Comparison of ENCODE assay signal across 1 cellular context in the genomic region with DNA sequence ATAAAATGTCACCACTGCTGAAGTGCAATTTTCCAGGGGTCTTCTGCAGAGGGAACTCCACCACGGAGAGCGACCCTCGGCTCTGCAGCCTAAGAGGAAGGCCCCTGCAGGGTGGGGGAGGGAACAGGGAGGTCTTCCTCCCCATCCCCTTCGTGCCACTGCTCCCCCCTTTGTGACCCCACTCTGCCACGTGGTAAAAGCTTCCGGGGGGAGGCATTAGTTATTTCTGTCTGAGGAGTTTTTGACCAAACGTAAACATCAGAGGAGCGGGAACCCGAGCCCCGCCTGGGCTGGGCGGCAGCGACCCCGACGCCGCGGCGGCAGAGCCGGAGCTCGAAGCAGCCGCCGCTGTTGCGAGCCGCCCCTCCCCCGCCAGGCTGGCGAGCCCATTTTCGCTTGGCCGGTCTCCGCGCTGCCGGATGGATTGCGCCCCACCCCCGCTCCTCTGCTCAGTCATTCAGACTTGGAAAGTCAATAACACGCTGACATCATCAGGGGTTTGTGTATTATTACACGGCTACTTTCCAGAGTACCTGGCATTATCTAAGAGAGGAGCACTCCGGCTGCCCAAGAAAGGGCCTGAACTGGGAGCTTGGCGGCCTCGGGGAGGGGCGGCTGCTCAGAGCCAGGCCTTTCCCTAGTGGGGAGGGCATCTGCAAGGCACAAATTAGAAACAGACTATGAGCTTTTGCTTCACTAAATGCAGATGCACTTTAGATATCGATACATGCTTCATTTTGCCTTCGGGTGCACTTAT.
TF ChIP-seq lines count a peak whose summit lies in the region.

No MANE protein-coding gene starts in this region.

TF ChIP-seq in HepG2, 621 proteins besides CTCF, POLR2A, EP300 and RAD21 (continued from another document and continues in another):
- TF ChIP-seq, protein P1, sequence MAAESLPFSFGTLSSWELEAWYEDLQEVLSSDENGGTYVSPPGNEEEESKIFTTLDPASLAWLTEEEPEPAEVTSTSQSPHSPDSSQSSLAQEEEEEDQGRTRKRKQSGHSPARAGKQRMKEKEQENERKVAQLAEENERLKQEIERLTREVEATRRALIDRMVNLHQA (CRISPR knock-in tag; IDR thresholded peaks at IDR 0.05) = no peak
- TF ChIP-seq ZNF570 (CRISPR knock-in tag; IDR thresholded peaks at IDR 0.05; ENCODE audit: borderline replicate concordance) = no peak
- no peak for TF ChIP-seq ZSCAN20 (CRISPR knock-in tag; IDR thresholded peaks at IDR 0.05; ENCODE audit: borderline replicate concordance)
- TF ChIP-seq, protein P2, sequence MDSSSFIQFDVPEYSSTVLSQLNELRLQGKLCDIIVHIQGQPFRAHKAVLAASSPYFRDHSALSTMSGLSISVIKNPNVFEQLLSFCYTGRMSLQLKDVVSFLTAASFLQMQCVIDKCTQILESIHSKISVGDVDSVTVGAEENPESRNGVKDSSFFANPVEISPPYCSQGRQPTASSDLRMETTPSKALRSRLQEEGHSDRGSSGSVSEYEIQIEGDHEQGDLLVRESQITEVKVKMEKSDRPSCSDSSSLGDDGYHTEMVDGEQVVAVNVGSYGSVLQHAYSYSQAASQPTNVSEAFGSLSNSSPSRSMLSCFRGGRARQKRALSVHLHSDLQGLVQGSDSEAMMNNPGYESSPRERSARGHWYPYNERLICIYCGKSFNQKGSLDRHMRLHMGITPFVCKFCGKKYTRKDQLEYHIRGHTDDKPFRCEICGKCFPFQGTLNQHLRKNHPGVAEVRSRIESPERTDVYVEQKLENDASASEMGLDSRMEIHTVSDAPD (CRISPR knock-in tag; IDR thresholded peaks at IDR 0.05) = peak; percentile 79; the same call in 1 of the 2 replicates
- TF ChIP-seq SNRNP70 (IDR thresholded peaks at IDR 0.05; ENCODE audit: low read depth, low read length) = no peak
- no peak for TF ChIP-seq NR1H2 (CRISPR knock-in tag; IDR thresholded peaks at IDR 0.05; ENCODE audit: borderline replicate concordance, low read depth)
- peak; percentile 82; the same call in 1 of the 2 replicates for TF ChIP-seq ZFP36L1 (CRISPR knock-in tag; IDR thresholded peaks at IDR 0.05)
- peak; percentile 33; the same call in 1 of the 2 replicates for TF ChIP-seq ZBTB14 (CRISPR knock-in tag; IDR thresholded peaks at IDR 0.05)
- peak; percentile 92 for TF ChIP-seq ZNF724P (CRISPR knock-in tag; IDR thresholded peaks at IDR 0.05; ENCODE audit: borderline replicate concordance)
- peak; percentile 94 for TF ChIP-seq PHF5A (CRISPR knock-in tag; IDR thresholded peaks at IDR 0.05; ENCODE audit: low read depth, unreplicated experiment)
- 0 out of 2 replicates have a peak, but pooled peaks have one; percentile 12 for TF ChIP-seq NR2F6 (IDR thresholded peaks at IDR 0.05)
- TF ChIP-seq NR2F6 (CRISPR knock-in tag; IDR thresholded peaks at IDR 0.05) = peak; percentile 83
- peak; percentile 88 for TF ChIP-seq GABPB1 (CRISPR knock-in tag; IDR thresholded peaks at IDR 0.05)
- TF ChIP-seq ZBTB25 (CRISPR knock-in tag; IDR thresholded peaks at IDR 0.05) = peak; percentile 96
- TF ChIP-seq ZNF530 (CRISPR knock-in tag; IDR thresholded peaks at IDR 0.05; ENCODE audit: low read depth) = no peak
- TF ChIP-seq, protein P3, sequence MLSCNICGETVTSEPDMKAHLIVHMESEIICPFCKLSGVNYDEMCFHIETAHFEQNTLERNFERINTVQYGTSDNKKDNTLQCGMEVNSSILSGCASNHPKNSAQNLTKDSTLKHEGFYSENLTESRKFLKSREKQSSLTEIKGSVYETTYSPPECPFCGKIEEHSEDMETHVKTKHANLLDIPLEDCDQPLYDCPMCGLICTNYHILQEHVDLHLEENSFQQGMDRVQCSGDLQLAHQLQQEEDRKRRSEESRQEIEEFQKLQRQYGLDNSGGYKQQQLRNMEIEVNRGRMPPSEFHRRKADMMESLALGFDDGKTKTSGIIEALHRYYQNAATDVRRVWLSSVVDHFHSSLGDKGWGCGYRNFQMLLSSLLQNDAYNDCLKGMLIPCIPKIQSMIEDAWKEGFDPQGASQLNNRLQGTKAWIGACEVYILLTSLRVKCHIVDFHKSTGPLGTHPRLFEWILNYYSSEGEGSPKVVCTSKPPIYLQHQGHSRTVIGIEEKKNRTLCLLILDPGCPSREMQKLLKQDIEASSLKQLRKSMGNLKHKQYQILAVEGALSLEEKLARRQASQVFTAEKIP (CRISPR knock-in tag; IDR thresholded peaks at IDR 0.05; ENCODE audit: borderline replicate concordance) = no peak
- TF ChIP-seq, protein P4, sequence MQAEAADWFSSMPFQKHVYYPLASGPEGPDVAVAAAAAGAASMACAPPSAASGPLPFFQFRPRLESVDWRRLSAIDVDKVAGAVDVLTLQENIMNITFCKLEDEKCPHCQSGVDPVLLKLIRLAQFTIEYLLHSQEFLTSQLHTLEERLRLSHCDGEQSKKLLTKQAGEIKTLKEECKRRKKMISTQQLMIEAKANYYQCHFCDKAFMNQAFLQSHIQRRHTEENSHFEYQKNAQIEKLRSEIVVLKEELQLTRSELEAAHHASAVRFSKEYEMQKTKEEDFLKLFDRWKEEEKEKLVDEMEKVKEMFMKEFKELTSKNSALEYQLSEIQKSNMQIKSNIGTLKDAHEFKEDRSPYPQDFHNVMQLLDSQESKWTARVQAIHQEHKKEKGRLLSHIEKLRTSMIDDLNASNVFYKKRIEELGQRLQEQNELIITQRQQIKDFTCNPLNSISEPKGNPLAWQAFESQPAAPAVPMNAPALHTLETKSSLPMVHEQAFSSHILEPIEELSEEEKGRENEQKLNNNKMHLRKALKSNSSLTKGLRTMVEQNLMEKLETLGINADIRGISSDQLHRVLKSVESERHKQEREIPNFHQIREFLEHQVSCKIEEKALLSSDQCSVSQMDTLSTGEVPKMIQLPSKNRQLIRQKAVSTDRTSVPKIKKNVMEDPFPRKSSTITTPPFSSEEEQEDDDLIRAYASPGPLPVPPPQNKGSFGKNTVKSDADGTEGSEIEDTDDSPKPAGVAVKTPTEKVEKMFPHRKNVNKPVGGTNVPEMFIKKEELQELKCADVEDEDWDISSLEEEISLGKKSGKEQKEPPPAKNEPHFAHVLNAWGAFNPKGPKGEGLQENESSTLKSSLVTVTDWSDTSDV (CRISPR knock-in tag; IDR thresholded peaks at IDR 0.05) = peak; percentile 92
- TF ChIP-seq SNAPC5 (CRISPR knock-in tag; IDR thresholded peaks at IDR 0.05; ENCODE audit: borderline replicate concordance) = no peak
- peak; percentile 62 for TF ChIP-seq SMC3 (IDR thresholded peaks at IDR 0.05; ENCODE audit: low read length)
- TF ChIP-seq ZNF282 (IDR thresholded peaks at IDR 0.05; ENCODE audit: partially characterized antibody) = no peak
- peak; percentile 15; the same call in 1 of the 2 replicates for TF ChIP-seq ZNF30 (CRISPR knock-in tag; IDR thresholded peaks at IDR 0.05)
- peak; percentile 53; the same call in 1 of the 3 replicates for TF ChIP-seq MXI1 (IDR thresholded peaks at IDR 0.05; ENCODE audit: borderline replicate concordance, low read depth, low read length)
- TF ChIP-seq GZF1 (CRISPR knock-in tag; IDR thresholded peaks at IDR 0.05) = peak; percentile 100
- peak; percentile 99 for TF ChIP-seq TBL1XR1 (IDR thresholded peaks at IDR 0.05; ENCODE audit: borderline replicate concordance, low read length, partially characterized antibody)
- TF ChIP-seq, protein P5, sequence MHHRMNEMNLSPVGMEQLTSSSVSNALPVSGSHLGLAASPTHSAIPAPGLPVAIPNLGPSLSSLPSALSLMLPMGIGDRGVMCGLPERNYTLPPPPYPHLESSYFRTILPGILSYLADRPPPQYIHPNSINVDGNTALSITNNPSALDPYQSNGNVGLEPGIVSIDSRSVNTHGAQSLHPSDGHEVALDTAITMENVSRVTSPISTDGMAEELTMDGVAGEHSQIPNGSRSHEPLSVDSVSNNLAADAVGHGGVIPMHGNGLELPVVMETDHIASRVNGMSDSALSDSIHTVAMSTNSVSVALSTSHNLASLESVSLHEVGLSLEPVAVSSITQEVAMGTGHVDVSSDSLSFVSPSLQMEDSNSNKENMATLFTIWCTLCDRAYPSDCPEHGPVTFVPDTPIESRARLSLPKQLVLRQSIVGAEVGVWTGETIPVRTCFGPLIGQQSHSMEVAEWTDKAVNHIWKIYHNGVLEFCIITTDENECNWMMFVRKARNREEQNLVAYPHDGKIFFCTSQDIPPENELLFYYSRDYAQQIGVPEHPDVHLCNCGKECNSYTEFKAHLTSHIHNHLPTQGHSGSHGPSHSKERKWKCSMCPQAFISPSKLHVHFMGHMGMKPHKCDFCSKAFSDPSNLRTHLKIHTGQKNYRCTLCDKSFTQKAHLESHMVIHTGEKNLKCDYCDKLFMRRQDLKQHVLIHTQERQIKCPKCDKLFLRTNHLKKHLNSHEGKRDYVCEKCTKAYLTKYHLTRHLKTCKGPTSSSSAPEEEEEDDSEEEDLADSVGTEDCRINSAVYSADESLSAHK (CRISPR knock-in tag; IDR thresholded peaks at IDR 0.05; ENCODE audit: borderline replicate concordance) = no peak
- peak; percentile 90 for TF ChIP-seq ZNF501 (CRISPR knock-in tag; IDR thresholded peaks at IDR 0.05)
- 0 out of 2 replicates have a peak, but pooled peaks have one; percentile 75 for TF ChIP-seq KIAA2018 (CRISPR knock-in tag; IDR thresholded peaks at IDR 0.05; ENCODE audit: borderline replicate concordance)
- TF ChIP-seq YEATS4 (CRISPR knock-in tag; IDR thresholded peaks at IDR 0.05; ENCODE audit: borderline replicate concordance) = peak; percentile 92
- TF ChIP-seq BORCS8-MEF2B (CRISPR knock-in tag; IDR thresholded peaks at IDR 0.05) = peak; percentile 88
- no peak for TF ChIP-seq DNMT1 (CRISPR knock-in tag; IDR thresholded peaks at IDR 0.05)
- TF ChIP-seq RFX5 (IDR thresholded peaks at IDR 0.05; ENCODE audit: low read depth, low read length) = 0 out of 2 replicates have a peak, but pooled peaks have one; percentile 8
- TF ChIP-seq ZNF878 (CRISPR knock-in tag; IDR thresholded peaks at IDR 0.05) = peak; percentile 81; the same call in 1 of the 2 replicates
- TF ChIP-seq BATF2 (CRISPR knock-in tag; IDR thresholded peaks at IDR 0.05) = peak; percentile 23; the same call in 1 of the 2 replicates
- no peak for TF ChIP-seq ZSCAN12 (CRISPR knock-in tag; IDR thresholded peaks at IDR 0.05)
